31 cellular contexts compared by ENCODE assay signal in the genomic region with DNA sequence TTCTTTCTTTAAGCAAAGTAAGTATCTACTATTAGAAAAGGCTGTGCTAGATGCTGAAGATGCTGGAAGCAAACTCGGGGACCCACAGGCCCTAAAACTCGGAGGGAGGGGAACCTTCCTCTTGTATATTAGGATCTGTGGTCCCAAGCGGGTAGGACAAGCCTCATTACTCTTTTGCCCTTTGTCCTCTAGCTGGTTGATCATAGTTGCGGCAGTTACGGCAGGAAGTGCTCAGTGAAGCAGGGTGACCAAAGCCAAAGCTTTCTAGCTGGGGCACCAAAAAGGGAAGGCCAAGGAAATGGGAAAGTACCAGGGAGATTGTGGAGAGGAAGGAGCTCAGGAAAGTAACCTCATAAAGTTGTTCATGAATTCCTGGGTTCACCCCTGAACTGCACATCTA.
"Had no signal": no experiment of that assay in that cellular context is flagged by ENCODE, and none has a peak within 500 bp of the region (broad histone marks: within the 10 kb centered on the region; RNA-seq: fewer than 3 reads in every experiment).

No MANE protein-coding gene starts in this region.

- H3K27ac Mint-ChIP-seq: activated CD4-positive, alpha-beta T cell treated with anti-CD3 and anti-CD28 coated beads, Interleukin-2, amount 10 ng/mL, durations not matched to agents 24 days and 14 days; activated CD8-positive, alpha-beta T cell treated with anti-CD3 and anti-CD28 coated beads for 36 hours; activated T-helper 17 cell treated with anti-CD3 and anti-CD28 coated beads, Interleukin-2, amount 50 U/mL, for 72 hours; mesothelial cell of epicardium had no signal

- ATAC-seq: activated CD8-positive, alpha-beta T cell treated with anti-CD3 and anti-CD28 coated beads for 36 hours; activated T-cell treated with anti-CD3 and anti-CD28 coated beads, Interleukin-2, amount 50 U/mL, for 4 hours; activated T-helper 17 cell treated with anti-CD3 and anti-CD28 coated beads, Interleukin-2, amount 50 U/mL, for 72 hours; effector memory CD8-positive, alpha-beta T cell; esophagus mucosa; heart left ventricle; left ventricle myocardium superior; naive thymus-derived CD4-positive, alpha-beta T cell; pancreas; psoas muscle; stimulated activated naive CD8-positive, alpha-beta T cell treated with anti-CD3 and anti-CD28 coated beads, Interleukin-15, Interleukin-2, amounts not matched to agents 100 U/mL and 50 U/mL, for 24 hours; T-helper 17 cell had no signal

- H3K4me1 ChIP-seq: heart left ventricle, pancreas, psoas muscle, right atrium auricular region, testis, transverse colon had no signal

- H3K27ac ChIP-seq: brain microvascular endothelial cell, heart left ventricle, pancreas, psoas muscle, right atrium auricular region, testis, transverse colon had no signal

- H3K27me3 Mint-ChIP-seq: activated CD4-positive, alpha-beta T cell treated with anti-CD3 and anti-CD28 coated beads, Interleukin-2, amount 10 ng/mL, durations not matched to agents 24 days and 14 days; activated CD8-positive, alpha-beta T cell treated with anti-CD3 and anti-CD28 coated beads for 36 hours; activated T-helper 17 cell treated with anti-CD3 and anti-CD28 coated beads, Interleukin-2, amount 50 U/mL, for 72 hours; effector memory CD8-positive, alpha-beta T cell; naive thymus-derived CD4-positive, alpha-beta T cell; T-helper 17 cell had no signal

- H3K4me3 ChIP-seq: heart left ventricle, pancreas, psoas muscle, right atrium auricular region, testis, transverse colon had no signal

- DNase-seq: activated CD4-positive, alpha-beta T cell treated with anti-CD3 and anti-CD28 coated beads, Interleukin-2, amount 10 ng/mL, durations not matched to agents 24 days and 14 days; activated CD4-positive, CD25-positive, alpha-beta regulatory T cell treated with anti-CD3 and anti-CD28 coated beads, Interleukin-2, amount 50 U/mL, for 72 hours; activated CD8-positive, alpha-beta T cell treated with anti-CD3 and anti-CD28 coated beads for 36 hours; activated gamma-delta T cell treated with Interleukin-2 at 50 U/mL for 16 hours; activated naive CD4-positive, alpha-beta T cell treated with anti-CD3 and anti-CD28 coated beads, Interleukin-2, amount 50 U/mL, for 16 hours; activated T-cell treated with anti-CD3 and anti-CD28 coated beads, Interleukin-2, amount 50 U/mL, for 4 hours; amniotic stem cell; brain microvascular endothelial cell; cortex of kidney; effector memory CD8-positive, alpha-beta T cell; foreskin fibroblast; heart left ventricle; left ventricle myocardium superior; naive thymus-derived CD4-positive, alpha-beta T cell; nucleus accumbens; pancreas; psoas muscle; stimulated activated CD4-positive, alpha-beta T cell treated with anti-CD3 and anti-CD28 coated beads, Interleukin-12 subunit alpha, Interleukin-12 subunit beta, amount 100 ng/mL, for 4 hours; stimulated activated CD4-positive, alpha-beta T cell treated with anti-CD3 and anti-CD28 coated beads, Interleukin-4, amount 100 ng/mL, for 1 hour; stimulated activated naive CD8-positive, alpha-beta T cell treated with anti-CD3 and anti-CD28 coated beads, Interleukin-15, Interleukin-2, amounts not matched to agents 100 U/mL and 50 U/mL, for 24 hours; T-helper 17 cell; T1000; testis; transverse colon had no signal

- FAIRE-seq: astrocyte, pancreas, urothelium cell line had no signal

- H3K27me3 ChIP-seq: brain microvascular endothelial cell, heart left ventricle, pancreas, right atrium auricular region, testis, transverse colon had no signal

- H3K4me1 Mint-ChIP-seq: activated CD4-positive, alpha-beta T cell treated with anti-CD3 and anti-CD28 coated beads, Interleukin-2, amount 10 ng/mL, durations not matched to agents 24 days and 14 days; activated T-helper 17 cell treated with anti-CD3 and anti-CD28 coated beads, Interleukin-2, amount 50 U/mL, for 72 hours; mesothelial cell of epicardium; neural crest cell had no signal

- H3K4me3 Mint-ChIP-seq: activated CD4-positive, alpha-beta T cell treated with anti-CD3 and anti-CD28 coated beads, Interleukin-2, amount 10 ng/mL, durations not matched to agents 24 days and 14 days; activated CD8-positive, alpha-beta T cell treated with anti-CD3 and anti-CD28 coated beads for 36 hours; activated T-cell treated with anti-CD3 and anti-CD28 coated beads, Interleukin-2, amount 50 U/mL, for 4 hours; activated T-helper 17 cell treated with anti-CD3 and anti-CD28 coated beads, Interleukin-2, amount 50 U/mL, for 72 hours; effector memory CD8-positive, alpha-beta T cell; mesothelial cell of epicardium; naive thymus-derived CD4-positive, alpha-beta T cell; neural crest cell; T-helper 17 cell had no signal

- H3K9me3 Mint-ChIP-seq: activated CD4-positive, alpha-beta T cell treated with anti-CD3 and anti-CD28 coated beads, Interleukin-2, amount 10 ng/mL, durations not matched to agents 24 days and 14 days; activated CD8-positive, alpha-beta T cell treated with anti-CD3 and anti-CD28 coated beads for 36 hours; activated T-cell treated with anti-CD3 and anti-CD28 coated beads, Interleukin-2, amount 50 U/mL, for 4 hours; activated T-helper 17 cell treated with anti-CD3 and anti-CD28 coated beads, Interleukin-2, amount 50 U/mL, for 72 hours; effector memory CD8-positive, alpha-beta T cell; mesothelial cell of epicardium; naive thymus-derived CD4-positive, alpha-beta T cell; neural crest cell had no signal

- H3K9me3 ChIP-seq: heart left ventricle, pancreas, psoas muscle, right atrium auricular region, testis, transverse colon had no signal
